29 cellular contexts compared by ENCODE assay signal in genomic region chr7:30900803-30901362, GRCh38. TPM values are rescaled to one million over a fixed set of nuclear protein-coding genes. Genes with fewer than 3 reads are reported as not detected.
DNase-seq lines count a peak whose midpoint lies in the region; ATAC-seq and TF ChIP-seq lines count a peak whose summit lies in the region.
"Had no signal": no experiment of that assay in that cellular context is flagged by ENCODE, and none has a peak within 500 bp of the region (broad histone marks: within the 10 kb centered on the region; RNA-seq: fewer than 3 reads in every experiment).

No MANE protein-coding gene starts in this region.

- H3K4me2 ChIP-seq in parathyroid adenoma (ENCODE audit: low read length) = no peak overlapping the region

- TF ChIP-seq POLR2A in body of pancreas (IDR thresholded peaks at IDR 0.05) = no peak
- TF ChIP-seq POLR2A in upper lobe of left lung (IDR thresholded peaks at IDR 0.05) = no peak
- no peak for TF ChIP-seq POLR2A in erythroblast (IDR thresholded peaks at IDR 0.05; ENCODE audit: low read length)

- ATAC-seq in body of pancreas (no peak), left cardiac atrium (peak in 1 of 2 donors; percentile 19), upper lobe of left lung (ENCODE audit: low FRiP score in 2 of 2) (no peak)
- ATAC-seq: pancreas, sciatic nerve, T-cell had no signal

- H3K4me3 ChIP-seq in body of pancreas (no peak overlapping the region), parathyroid adenoma (ENCODE audit: low read depth, low read length) (no peak overlapping the region), upper lobe of left lung (no peak overlapping the region)
- H3K4me3 ChIP-seq: adrenal gland, pancreas, SJSA1 had no signal

- no peaks in the 10 kb centered on the region for H3K79me2 ChIP-seq in parathyroid adenoma

- H3K36me3 ChIP-seq in body of pancreas (replicated peaks in 1 of 2; ENCODE audit: insufficient read depth in 1 of 2, low read depth in 2 of 2) = no peaks in the 10 kb centered on the region
- no peaks in the 10 kb centered on the region for H3K36me3 ChIP-seq in parathyroid adenoma (ENCODE audit: control insufficient read depth, insufficient read depth, low read length)
- H3K36me3 ChIP-seq in upper lobe of left lung = no peaks in the 10 kb centered on the region
- H3K36me3 ChIP-seq: adrenal gland, brain microvascular endothelial cell, pancreas, SJSA1 had no signal

- no peak overlapping the region for H2AFZ ChIP-seq in parathyroid adenoma

- H3K9me3 ChIP-seq in body of pancreas = no peaks in the 10 kb centered on the region
- H3K9me3 ChIP-seq in parathyroid adenoma (ENCODE audit: control insufficient read depth, low read length) = no peaks in the 10 kb centered on the region
- H3K9me3 ChIP-seq in upper lobe of left lung = no peaks in the 10 kb centered on the region
- H3K9me3 ChIP-seq: adrenal gland, pancreas, SJSA1 had no signal

- TF ChIP-seq CTCF in body of pancreas (IDR thresholded peaks at IDR 0.05) = no peak
- TF ChIP-seq CTCF in parathyroid adenoma (IDR thresholded peaks at IDR 0.05) = no peak
- no peak for TF ChIP-seq CTCF in upper lobe of left lung (IDR thresholded peaks at IDR 0.05)

- intact Hi-C loops in body of pancreas (cut with DNase I) (no loop called here), left cardiac atrium (cut with DNase I) (no loop called here)

- TF ChIP-seq EP300 in upper lobe of left lung (IDR thresholded peaks at IDR 0.05) = peak in 3 of 4 donors; percentile 72 to 98 (median 97)

- WGBS in body of pancreas, 2 donors = 89 to 91% methylated on average over 10 to 11 of the region's 11 CpGs
- 56 to 69% methylated on average over 10 to 11 of the region's 11 CpGs for WGBS in upper lobe of left lung, 2 donors

- DNase-seq in body of pancreas (no peak), left cardiac atrium (peak; percentile 70), upper lobe of left lung (peak in 1 of 2 donors; percentile 36), NCI-H2171 (lab: John Stamatoyannopoulos, UW) (no peak), islet precursor cell (no peak), erythroblast (lab: John Stamatoyannopoulos, UW) (no peak)
- no peak for DNase-seq in stimulated activated CD4-positive, alpha-beta T cell treated with anti-CD3 and anti-CD28 coated beads, Interleukin-4, amount 100 ng/mL, for 4 hours
- DNase-seq: activated CD4-positive, alpha-beta T cell treated with anti-CD3 and anti-CD28 coated beads, Interleukin-2, amount 50 U/mL, for 4 hours; activated CD4-positive, CD25-positive, alpha-beta regulatory T cell; activated naive CD4-positive, alpha-beta T cell treated with Interleukin-2 at 50 U/mL for 16 hours; adrenal gland; brain microvascular endothelial cell; C1 segment of cervical spinal cord; COR-L47; effector CD8-positive, alpha-beta T cell; foreskin melanocyte; HFFc6; hypothalamus; immature natural killer cell; NCI-H1436; NCI-H2081 treated with DMSO at 0.1 percent for 48 hours; NCI-H774; stimulated activated CD4-positive, alpha-beta T cell treated with anti-CD3 and anti-CD28 coated beads, Interleukin-15, amount 100 ng/mL, for 24 hours; T-cell; trophoblast cell had no signal

- peak overlapping the region in 3 of 4 donors; percentile 14 to 81 (median 51) for H3K27ac ChIP-seq in body of pancreas
- H3K27ac ChIP-seq in parathyroid adenoma = peak overlapping the region; percentile 81
- H3K27ac ChIP-seq in upper lobe of left lung = peak overlapping the region; percentile 78 to 84 (median 80)
- H3K27ac ChIP-seq: brain microvascular endothelial cell had no signal

- H3K4me1 ChIP-seq in body of pancreas (peaks cover 63% of the 10 kb centered on the region), parathyroid adenoma (no peaks in the 10 kb centered on the region), upper lobe of left lung (peaks cover 62 to 87% (median 81%) of the 10 kb centered on the region in 4 donors)

- H3K27me3 ChIP-seq in body of pancreas (no peaks in the 10 kb centered on the region), parathyroid adenoma (ENCODE audit: control insufficient read depth, insufficient read depth, low read length) (no peaks in the 10 kb centered on the region), upper lobe of left lung (no peaks in the 10 kb centered on the region)
- H3K27me3 ChIP-seq: adrenal gland, pancreas, SJSA1 had no signal

- no peak overlapping the region for H3K9ac ChIP-seq in parathyroid adenoma

RNA-seq across cellular contexts. Expression of gene AQP1, which starts 10.8 kb away (rescaled TPM):
- total RNA-seq in body of pancreas (100 to 1,000 TPM; 197 to 204 TPM), left cardiac atrium (100 to 1,000 TPM; 244 to 352 TPM), upper lobe of left lung (1,000 to 10,000 TPM in 1 of 6 donors, 100 to 1,000 TPM in 5; 113 to 1,228 (median 802) TPM)
